Comparison of ENCODE assay signal across 32 cellular contexts in the genomic region with DNA sequence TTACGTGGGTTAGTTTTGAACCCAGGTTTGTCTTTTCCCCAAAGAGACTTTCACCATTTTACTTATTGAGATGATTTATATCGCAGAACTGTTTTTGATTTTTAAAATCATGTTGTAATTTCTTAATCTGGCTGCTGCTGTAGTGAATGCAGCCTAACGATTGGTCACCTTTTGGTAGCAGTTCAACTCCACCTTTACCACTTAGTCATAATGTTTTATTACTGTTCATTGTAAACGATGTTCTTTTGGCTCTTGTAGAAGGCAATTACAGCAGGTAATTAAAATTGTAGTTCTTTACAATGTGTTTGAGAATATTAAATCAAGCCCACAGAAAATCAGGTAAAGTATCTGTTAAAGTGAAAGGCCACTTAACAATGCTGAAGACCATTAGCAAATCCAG.
"Had no signal": no experiment of that assay in that cellular context is flagged by ENCODE, and none has a peak within 500 bp of the region (broad histone marks: within the 10 kb centered on the region; RNA-seq: fewer than 3 reads in every experiment).

No MANE protein-coding gene starts in this region.

- H3K36me3 ChIP-seq: adrenal gland, esophagus muscularis mucosa, gastrocnemius medialis, heart left ventricle had no signal

- H3K27me3 ChIP-seq: adrenal gland, body of pancreas, esophagus muscularis mucosa, foreskin keratinocyte, gastrocnemius medialis, heart left ventricle had no signal

- H3K4me3 ChIP-seq: adrenal gland, body of pancreas, esophagus muscularis mucosa, gastrocnemius medialis, heart left ventricle had no signal

- DNase-seq: activated CD4-positive, alpha-beta memory T cell treated with anti-CD3 and anti-CD28 coated beads for 36 hours; activated CD4-positive, alpha-beta T cell treated with anti-CD3 and anti-CD28 coated beads for 36 hours; activated CD4-positive, alpha-beta T cell treated with anti-CD3 and anti-CD28 coated beads, Interleukin-2, amount 10 ng/mL, durations not matched to agents 24 days and 14 days; activated CD4-positive, CD25-positive, alpha-beta regulatory T cell; activated CD4-positive, CD25-positive, alpha-beta regulatory T cell treated with anti-CD3 and anti-CD28 coated beads, Interleukin-2, amount 50 U/mL, for 72 hours; activated CD8-positive, alpha-beta memory T cell treated with anti-CD3 and anti-CD28 coated beads, Interleukin-2, amount 10 ng/mL, durations not matched to agents 7 days and 5 days; activated CD8-positive, alpha-beta memory T cell treated with anti-CD3 and anti-CD28 coated beads, Interleukin-2, amount 50 U/mL, for 4 hours; activated CD8-positive, alpha-beta T cell treated with anti-CD3 and anti-CD28 coated beads, Interleukin-2, amount 10 ng/mL, durations not matched to agents 7 days and 5 days; activated effector memory CD4-positive, alpha-beta T cell treated with anti-CD3 and anti-CD28 coated beads, Interleukin-2, amount 50 U/mL, for 16 hours; activated naive CD4-positive, alpha-beta T cell treated with anti-CD3 and anti-CD28 coated beads for 36 hours; activated naive CD8-positive, alpha-beta T cell treated with anti-CD3 and anti-CD28 coated beads for 36 hours; activated naive CD8-positive, alpha-beta T cell treated with anti-CD3 and anti-CD28 coated beads, Interleukin-2, amount 50 U/mL, for 24 hours; activated T-cell treated with anti-CD3 and anti-CD28 coated beads, Interleukin-2, amount 50 U/mL, for 1 hour; activated T-cell treated with anti-CD3 and anti-CD28 coated beads, Interleukin-2, amount 50 U/mL, for 48 hours; adrenal gland; amygdala; aorta; body of pancreas; caudate nucleus; cortex of kidney; dermis blood vessel endothelial cell; effector CD4-positive, alpha-beta T cell; effector memory CD8-positive, alpha-beta T cell; erythroblast; gastrocnemius medialis; glutamatergic neuron; heart left ventricle; T-helper 17 cell; T1000 had no signal

- H3K4me1 ChIP-seq: adrenal gland, body of pancreas, esophagus muscularis mucosa, foreskin keratinocyte, gastrocnemius medialis, heart left ventricle had no signal

- FAIRE-seq: colon had no signal

- H3K9me3 ChIP-seq: adrenal gland, body of pancreas, esophagus muscularis mucosa, gastrocnemius medialis, heart left ventricle had no signal

- H3K27ac ChIP-seq: adrenal gland, body of pancreas, esophagus muscularis mucosa, foreskin keratinocyte, gastrocnemius medialis, heart left ventricle had no signal

- ATAC-seq: activated CD4-positive, alpha-beta T cell treated with anti-CD3 and anti-CD28 coated beads for 36 hours; activated CD8-positive, alpha-beta memory T cell treated with anti-CD3 and anti-CD28 coated beads, Interleukin-2, amount 10 ng/mL, durations not matched to agents 7 days and 5 days; activated CD8-positive, alpha-beta T cell treated with anti-CD3 and anti-CD28 coated beads, Interleukin-2, amount 10 ng/mL, durations not matched to agents 7 days and 5 days; activated naive CD8-positive, alpha-beta T cell treated with anti-CD3 and anti-CD28 coated beads, Interleukin-2, amount 50 U/mL, for 24 hours; body of pancreas; effector memory CD8-positive, alpha-beta T cell; foreskin keratinocyte; gastrocnemius medialis; heart left ventricle; T-helper 17 cell had no signal
